Comparison of ENCODE assay signal across 22 cellular contexts in the genomic region with DNA sequence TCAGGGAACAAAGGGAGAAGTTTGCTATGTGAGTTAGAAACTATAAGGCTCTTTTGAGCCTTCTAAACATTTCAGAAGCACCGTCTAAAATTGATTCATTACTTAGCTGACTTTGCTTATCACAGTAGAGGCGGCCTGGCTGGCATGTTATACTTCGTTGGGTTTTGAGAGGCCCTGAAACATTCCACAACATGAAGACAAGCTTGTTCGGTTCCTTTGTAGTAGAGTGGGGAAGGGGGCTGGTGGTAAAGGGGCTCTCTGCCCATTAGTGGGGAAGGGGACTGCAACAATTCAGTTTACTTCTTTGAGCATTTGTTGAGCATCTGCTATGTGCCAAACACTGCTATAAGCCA. TPM values are rescaled to one million over a fixed set of nuclear protein-coding genes. Genes with fewer than 3 reads are reported as not detected.
DNase-seq lines count a peak whose midpoint lies in the region; ATAC-seq and TF ChIP-seq lines count a peak whose summit lies in the region.
"Had no signal": no experiment of that assay in that cellular context is flagged by ENCODE, and none has a peak within 500 bp of the region (broad histone marks: within the 10 kb centered on the region; RNA-seq: fewer than 3 reads in every experiment).

No MANE protein-coding gene starts in this region.

- intact Hi-C loops in activated CD8-positive, alpha-beta T cell treated with anti-CD3 and anti-CD28 coated beads for 36 hours (cut with micrococcal nuclease): no loop called here
- intact Hi-C loops in thyroid gland (cut with DNase I): no loop called here

- ATAC-seq in activated CD8-positive, alpha-beta T cell treated with anti-CD3 and anti-CD28 coated beads for 36 hours: no peak
- no peak for ATAC-seq in activated CD8-positive, alpha-beta T cell treated with anti-CD3 and anti-CD28 coated beads, Interleukin-2, amount 10 ng/mL, durations not matched to agents 7 days and 5 days
- no peak for ATAC-seq in activated T-cell treated with anti-CD3 and anti-CD28 coated beads, Interleukin-2, amount 50 U/mL, for 4 hours
- ATAC-seq: stimulated activated naive CD8-positive, alpha-beta T cell treated with anti-CD3 and anti-CD28 coated beads, Interleukin-15, amount 100 ng/mL, for 72 hours had no signal

- peaks cover 20% of the 10 kb centered on the region for H3K4me1 Mint-ChIP-seq in activated CD8-positive, alpha-beta T cell treated with anti-CD3 and anti-CD28 coated beads for 36 hours (ENCODE audit: low read depth)
- peaks cover 13% of the 10 kb centered on the region for H3K4me1 Mint-ChIP-seq in activated CD8-positive, alpha-beta T cell treated with anti-CD3 and anti-CD28 coated beads, Interleukin-2, amount 10 ng/mL, durations not matched to agents 7 days and 5 days (ENCODE audit: low read depth)
- peaks cover 42% of the 10 kb centered on the region for H3K4me1 Mint-ChIP-seq in nephron progenitor cell
- H3K4me1 Mint-ChIP-seq in activated T-cell treated with anti-CD3 and anti-CD28 coated beads, Interleukin-2, amount 50 U/mL, for 4 hours (ENCODE audit: low read depth): peaks cover 9% of the 10 kb centered on the region

- H3K9me3 Mint-ChIP-seq in activated CD8-positive, alpha-beta T cell treated with anti-CD3 and anti-CD28 coated beads for 36 hours: peaks cover 4% of the 10 kb centered on the region
- H3K9me3 Mint-ChIP-seq in activated CD8-positive, alpha-beta T cell treated with anti-CD3 and anti-CD28 coated beads, Interleukin-2, amount 10 ng/mL, durations not matched to agents 7 days and 5 days (ENCODE audit: insufficient read depth): peaks cover under 1% of the 10 kb centered on the region
- H3K9me3 Mint-ChIP-seq in nephron progenitor cell: peaks cover 24% of the 10 kb centered on the region
- H3K9me3 Mint-ChIP-seq in activated T-cell treated with anti-CD3 and anti-CD28 coated beads, Interleukin-2, amount 50 U/mL, for 4 hours: peaks cover 4% of the 10 kb centered on the region

- POLR2A ChIA-PET in activated CD8-positive, alpha-beta T cell treated with anti-CD3 and anti-CD28 coated beads for 36 hours (lab: Charles Lee): no interaction called here
- POLR2A ChIA-PET in activated CD8-positive, alpha-beta T cell treated with anti-CD3 and anti-CD28 coated beads, Interleukin-2, amount 10 ng/mL, durations not matched to agents 7 days and 5 days (lab: Charles Lee): no interaction called here

- H3K36me3 ChIP-seq in thyroid gland: no peaks in the 10 kb centered on the region
- H3K36me3 ChIP-seq: BE2C, neutrophil had no signal

- H3K27me3 ChIP-seq in thyroid gland: no peaks in the 10 kb centered on the region
- H3K27me3 ChIP-seq: BE2C, esophagus muscularis mucosa, neutrophil, SJCRH30 had no signal

- no peaks in the 10 kb centered on the region for H3K36me3 Mint-ChIP-seq in activated CD8-positive, alpha-beta T cell treated with anti-CD3 and anti-CD28 coated beads for 36 hours (ENCODE audit: low read depth)
- H3K36me3 Mint-ChIP-seq in activated CD8-positive, alpha-beta T cell treated with anti-CD3 and anti-CD28 coated beads, Interleukin-2, amount 10 ng/mL, durations not matched to agents 7 days and 5 days (ENCODE audit: low read depth): peaks cover 1% of the 10 kb centered on the region
- peaks cover 39% of the 10 kb centered on the region for H3K36me3 Mint-ChIP-seq in nephron progenitor cell (ENCODE audit: low read depth)
- peaks cover 3% of the 10 kb centered on the region for H3K36me3 Mint-ChIP-seq in activated T-cell treated with anti-CD3 and anti-CD28 coated beads, Interleukin-2, amount 50 U/mL, for 4 hours (ENCODE audit: insufficient read depth)

- no peaks in the 10 kb centered on the region for H3K27me3 Mint-ChIP-seq in activated CD8-positive, alpha-beta T cell treated with anti-CD3 and anti-CD28 coated beads for 36 hours
- H3K27me3 Mint-ChIP-seq in activated CD8-positive, alpha-beta T cell treated with anti-CD3 and anti-CD28 coated beads, Interleukin-2, amount 10 ng/mL, durations not matched to agents 7 days and 5 days (ENCODE audit: low read depth): peaks cover 9% of the 10 kb centered on the region
- H3K27me3 Mint-ChIP-seq in nephron progenitor cell (ENCODE audit: low read depth, poor library complexity): no peaks in the 10 kb centered on the region
- H3K27me3 Mint-ChIP-seq in activated T-cell treated with anti-CD3 and anti-CD28 coated beads, Interleukin-2, amount 50 U/mL, for 4 hours (ENCODE audit: low read depth): peaks cover 2% of the 10 kb centered on the region

- peaks cover 46 to 53% of the 10 kb centered on the region in 2 donors for H3K4me1 ChIP-seq in thyroid gland

- CTCF ChIA-PET in activated CD8-positive, alpha-beta T cell treated with anti-CD3 and anti-CD28 coated beads for 36 hours (lab: Charles Lee): interaction anchor here (1.0 kb wide), 1 partner anchor 10 kb away, joined by 3 read pairs; no protein-coding TSS in a partner anchor
- CTCF ChIA-PET in activated CD8-positive, alpha-beta T cell treated with anti-CD3 and anti-CD28 coated beads, Interleukin-2, amount 10 ng/mL, durations not matched to agents 7 days and 5 days (lab: Charles Lee): interaction anchor here (1.1 kb wide), 1 partner anchor 9 kb away, joined by 4 read pairs; no protein-coding TSS in a partner anchor

- no peak overlapping the region for H3K4me3 Mint-ChIP-seq in activated CD8-positive, alpha-beta T cell treated with anti-CD3 and anti-CD28 coated beads for 36 hours
- H3K4me3 Mint-ChIP-seq in activated CD8-positive, alpha-beta T cell treated with anti-CD3 and anti-CD28 coated beads, Interleukin-2, amount 10 ng/mL, durations not matched to agents 7 days and 5 days: no peak overlapping the region
- no peak overlapping the region for H3K4me3 Mint-ChIP-seq in nephron progenitor cell
- H3K4me3 Mint-ChIP-seq in activated T-cell treated with anti-CD3 and anti-CD28 coated beads, Interleukin-2, amount 50 U/mL, for 4 hours: no peak overlapping the region
- H3K4me3 Mint-ChIP-seq: activated CD4-positive, alpha-beta T cell treated with anti-CD3 and anti-CD28 coated beads, Interleukin-2, amount 10 ng/mL, durations not matched to agents 7 days and 5 days; stimulated activated naive CD8-positive, alpha-beta T cell treated with anti-CD3 and anti-CD28 coated beads, Interleukin-15, amount 100 ng/mL, for 72 hours; T-helper 1 cell treated with Interleukin-12 subunit alpha and Interleukin-12 subunit beta and Interleukin-4 antibody, amounts not matched to agents 30 μg/mL and 1 μg/mL, for 36 hours had no signal

- H3K4me3 ChIP-seq in thyroid gland (replicated peaks in 1 of 3): no peak overlapping the region
- H3K4me3 ChIP-seq: esophagus muscularis mucosa, SJCRH30 had no signal

- no peak for DNase-seq in activated CD8-positive, alpha-beta T cell treated with anti-CD3 and anti-CD28 coated beads for 36 hours
- no peak for DNase-seq in activated CD8-positive, alpha-beta T cell treated with anti-CD3 and anti-CD28 coated beads, Interleukin-2, amount 10 ng/mL, durations not matched to agents 7 days and 5 days
- DNase-seq in amniotic epithelial cell (ENCODE audit: low read depth) (peak; percentile 49), nephron progenitor cell (no peak), thyroid gland (peak; percentile 63 to 69), inferior parietal cortex (ENCODE audit: extremely low spot score) (no peak), NCI-H345 (lab: John Stamatoyannopoulos, UW) (no peak)
- DNase-seq in activated T-cell treated with anti-CD3 and anti-CD28 coated beads, Interleukin-2, amount 50 U/mL, for 4 hours: no peak
- DNase-seq: activated CD4-positive, alpha-beta T cell treated with anti-CD3 and anti-CD28 coated beads, Interleukin-2, amount 10 ng/mL, durations not matched to agents 7 days and 5 days; activated naive CD4-positive, alpha-beta T cell treated with Interleukin-2 at 50 U/mL for 16 hours; anterior cingulate cortex; BE2C; effector memory CD4-positive, alpha-beta T cell; NCI-H748 treated with DMSO at 0.1 percent for 48 hours; SJCRH30; small intestine; stimulated activated CD4-positive, alpha-beta T cell treated with anti-CD3 and anti-CD28 coated beads, Interleukin-2, amount 100 ng/mL, for 48 hours; stimulated activated naive CD8-positive, alpha-beta T cell treated with anti-CD3 and anti-CD28 coated beads, Interleukin-15, amount 100 ng/mL, for 72 hours had no signal

- TF ChIP-seq CTCF in activated CD8-positive, alpha-beta T cell treated with anti-CD3 and anti-CD28 coated beads for 36 hours (IDR thresholded peaks at IDR 0.05): no peak
- no peak for TF ChIP-seq CTCF in nephron progenitor cell (IDR thresholded peaks at IDR 0.05)
- TF ChIP-seq CTCF in thyroid gland (IDR thresholded peaks at IDR 0.05): no peak

- H3K9me3 ChIP-seq in thyroid gland: no peaks in the 10 kb centered on the region
- H3K9me3 ChIP-seq: BE2C, neutrophil, SJCRH30 had no signal

- peak overlapping the region; percentile 80 to 93 (median 82) for H3K27ac ChIP-seq in thyroid gland
- H3K27ac ChIP-seq: esophagus muscularis mucosa, HL-60, neutrophil, SJCRH30 had no signal

- peak in 1 of 2 donors; percentile 6 for TF ChIP-seq POLR2A in thyroid gland (IDR thresholded peaks at IDR 0.05)

- WGBS in thyroid gland, 2 donors: 29 to 30% methylated on average over 4 of the region's 4 CpGs

- H3K27ac Mint-ChIP-seq in activated CD8-positive, alpha-beta T cell treated with anti-CD3 and anti-CD28 coated beads for 36 hours: peak overlapping the region; percentile 13
- H3K27ac Mint-ChIP-seq in activated CD8-positive, alpha-beta T cell treated with anti-CD3 and anti-CD28 coated beads, Interleukin-2, amount 10 ng/mL, durations not matched to agents 7 days and 5 days: no peak overlapping the region
- H3K27ac Mint-ChIP-seq in nephron progenitor cell: peak overlapping the region; percentile 90
- H3K27ac Mint-ChIP-seq: activated CD4-positive, alpha-beta T cell treated with anti-CD3 and anti-CD28 coated beads, Interleukin-2, amount 10 ng/mL, durations not matched to agents 7 days and 5 days; stimulated activated naive CD8-positive, alpha-beta T cell treated with anti-CD3 and anti-CD28 coated beads, Interleukin-15, amount 100 ng/mL, for 72 hours; T-helper 1 cell treated with Interleukin-12 subunit alpha and Interleukin-12 subunit beta and Interleukin-4 antibody, amounts not matched to agents 30 μg/mL and 1 μg/mL, for 36 hours had no signal

RNA-seq across cellular contexts. Expression of gene ZBTB38, which starts 23.7 kb away (rescaled TPM):
- total RNA-seq in activated CD8-positive, alpha-beta T cell treated with anti-CD3 and anti-CD28 coated beads for 36 hours: 10 to 100 TPM; 20.4 to 21.2 TPM
- total RNA-seq in activated CD8-positive, alpha-beta T cell treated with anti-CD3 and anti-CD28 coated beads, Interleukin-2, amount 10 ng/mL, durations not matched to agents 7 days and 5 days: 10 to 100 TPM; 27.8 to 29.6 TPM
- 100 to 1,000 TPM; 143 to 185 (median 165) TPM for total RNA-seq in thyroid gland
- total RNA-seq in activated T-cell treated with anti-CD3 and anti-CD28 coated beads, Interleukin-2, amount 50 U/mL, for 4 hours: 10 to 100 TPM; 15.4 to 22.5 (median 21.0) TPM

Comparison
In these comparisons a context has a peak if more than half of its experiments do, and no peak if none do; other contexts are left out.
1. DNase-seq: peak in amniotic epithelial cell (single experiment) and thyroid gland (2 of 2); none in activated CD8-positive, alpha-beta T cell treated with anti-CD3 and anti-CD28 coated beads for 36 hours (single experiment), activated CD8-positive, alpha-beta T cell treated with anti-CD3 and anti-CD28 coated beads, Interleukin-2, amount 10 ng/mL, durations not matched to agents 7 days and 5 days (single experiment), nephron progenitor cell (single experiment), inferior parietal cortex (single experiment), activated T-cell treated with anti-CD3 and anti-CD28 coated beads, Interleukin-2, amount 50 U/mL, for 4 hours (single experiment) and NCI-H345 (single experiment).
2. RNA of gene ZBTB38, which starts 23.7 kb away (total RNA-seq): 143 to 185 TPM in thyroid gland; 27.8 to 29.6 TPM in activated CD8-positive, alpha-beta T cell treated with anti-CD3 and anti-CD28 coated beads, Interleukin-2, amount 10 ng/mL, durations not matched to agents 7 days and 5 days, 20.4 to 21.2 TPM in activated CD8-positive, alpha-beta T cell treated with anti-CD3 and anti-CD28 coated beads for 36 hours and 15.4 to 22.5 TPM in activated T-cell treated with anti-CD3 and anti-CD28 coated beads, Interleukin-2, amount 50 U/mL, for 4 hours; every median in the first group is over 4 times any median in the second.